9 cellular contexts compared by ENCODE assay signal in the genomic region with DNA sequence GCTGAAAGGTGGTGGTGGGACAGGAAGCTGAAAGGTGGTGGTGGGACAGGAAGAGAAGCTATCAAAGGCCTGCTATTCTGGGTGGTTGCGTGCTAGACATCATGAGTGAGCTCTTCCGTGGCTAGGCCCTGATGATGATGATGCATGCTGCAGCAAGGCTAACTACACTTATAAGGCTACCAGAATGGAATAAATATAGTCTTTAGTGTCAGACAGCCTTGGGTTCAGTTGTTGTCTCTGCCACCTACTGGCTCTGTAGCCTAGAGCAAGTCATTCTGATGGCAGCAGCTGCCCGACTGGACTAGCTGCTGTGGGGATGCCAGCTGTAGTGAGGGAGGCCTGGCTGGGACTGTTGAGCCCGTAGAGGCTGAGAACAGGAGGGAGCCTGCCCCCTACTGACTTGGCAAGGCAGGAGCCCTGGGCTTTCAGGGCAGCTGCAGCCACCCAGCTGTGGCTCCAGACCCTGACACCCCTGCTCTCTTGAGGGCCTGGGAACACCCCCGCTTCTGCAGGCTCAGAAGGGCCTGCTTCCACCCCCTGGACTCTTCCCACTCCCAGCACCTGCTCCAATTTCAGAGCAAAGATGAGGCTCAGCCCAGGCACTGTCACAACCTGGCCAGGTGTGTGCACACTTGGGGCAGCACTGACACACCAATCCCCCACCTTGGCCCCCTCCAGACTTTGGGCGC. TPM values are rescaled to one million over a fixed set of nuclear protein-coding genes. Genes with fewer than 3 reads are reported as not detected.
A peak's percentile ranks its signal among the peaks of the same experiment; 100 is the strongest.
DNase-seq lines count a peak whose midpoint lies in the region; TF ChIP-seq lines count a peak whose summit lies in the region.
"Had no signal": no experiment of that assay in that cellular context is flagged by ENCODE, and none has a peak within 500 bp of the region (broad histone marks: within the 10 kb centered on the region; RNA-seq: fewer than 3 reads in every experiment).

No MANE protein-coding gene starts in this region.

- no peaks in the 10 kb centered on the region for H4K20me1 ChIP-seq in OCI-LY1 (ENCODE audit: insufficient read depth, low read length)

- no peaks in the 10 kb centered on the region; the same call in 1 of the 2 replicates for H3K36me3 ChIP-seq in OCI-LY1 (ENCODE audit: insufficient read depth, low read length)

- H3K79me2 ChIP-seq in OCI-LY1 (ENCODE audit: insufficient read depth, low read length) = no peaks in the 10 kb centered on the region

- H3K4me3 ChIP-seq in OCI-LY1 (ENCODE audit: low read depth, low read length, poor library complexity, severe bottlenecking) (no peak overlapping the region), dorsolateral prefrontal cortex (no peak overlapping the region)
- H3K4me3 ChIP-seq: K562 had no signal

- no peaks in the 10 kb centered on the region for H3K27me3 ChIP-seq in OCI-LY1 (ENCODE audit: insufficient read depth, low read length)
- peaks cover 0 to 5% (median 0%) of the 10 kb centered on the region in 45 donors for H3K27me3 ChIP-seq in dorsolateral prefrontal cortex

- intact Hi-C loops in dorsolateral prefrontal cortex (cut with DNase I) = no loop called here

- H3K9me2 ChIP-seq in OCI-LY1 (ENCODE audit: low read depth, low read length) = no peaks in the 10 kb centered on the region

- H3F3A ChIP-seq in OCI-LY1 (ENCODE audit: insufficient read depth, low read length) = no peaks in the 10 kb centered on the region

- H3K27ac ChIP-seq in OCI-LY1 (ENCODE audit: low read depth, low read length, poor library complexity, severe bottlenecking) (peak overlapping the region; percentile 13), dorsolateral prefrontal cortex (no peak overlapping the region)

- peaks cover 18% of the 10 kb centered on the region for H3K4me1 ChIP-seq in OCI-LY1 (ENCODE audit: insufficient read depth, low read length, severe bottlenecking)

- no peak overlapping the region for H3K9ac ChIP-seq in OCI-LY1 (ENCODE audit: low read length)

- no peak overlapping the region for H3K4me2 ChIP-seq in OCI-LY1 (ENCODE audit: low read length)

- H2AFZ ChIP-seq in OCI-LY1 (ENCODE audit: low read length) = no peak overlapping the region

- DNase-seq in HCEC 1CT (peak; percentile 13), NOMO-1 treated with dmso at 0.1 percent for 144 hours (lab: John Stamatoyannopoulos, UW; ENCODE audit: unreplicated experiment) (no peak), dorsolateral prefrontal cortex (no peak), ecto neural progenitor cell (ENCODE audit: low spot score) (no peak)
- DNase-seq in activated gamma-delta T cell treated with anti-CD3 and anti-CD28 coated beads, Interleukin-2, amount 50 U/mL, for 16 hours (ENCODE audit: low read depth) = peak; percentile 55
- DNase-seq in stimulated activated CD4-positive, alpha-beta T cell treated with anti-CD3 and anti-CD28 coated beads, Interleukin-2, amount 100 ng/mL, for 4 hours (ENCODE audit: low read depth) = peak; percentile 64

- H3K9me3 ChIP-seq in OCI-LY1 (ENCODE audit: low read length) = no peaks in the 10 kb centered on the region

- TF ChIP-seq CTCF in GM12872 (IDR thresholded peaks at IDR 0.05; ENCODE audit: insufficient read depth, low read depth, low read length) (peak; percentile 61), OCI-LY1 (IDR thresholded peaks at IDR 0.05; ENCODE audit: low read length) (peak; percentile 61), dorsolateral prefrontal cortex (IDR thresholded peaks at IDR 0.05 in 54 of 56, conservative IDR thresholded peaks at IDR 0.05 in 2 of 56; ENCODE audit: low read depth in 1 of 56, partially characterized antibody in 56 of 56) (no peak)

RNA-seq across cellular contexts. Expression of a gene that starts 21.4 kb away (rescaled TPM):
- total RNA-seq in dorsolateral prefrontal cortex = under 1 TPM in 1 of 120 experiments, not detected in 119; 0.20 TPM

RNA-seq across cellular contexts. Expression of a gene that starts 57.9 kb away (rescaled TPM):
- 10 to 100 TPM in 114 of 120 experiments, 1 to 10 TPM in 6; 5.6 to 33.8 (median 19.0) TPM for total RNA-seq in dorsolateral prefrontal cortex

Comparison
In these comparisons a context has a peak if more than half of its experiments do, and no peak if none do; other contexts are left out.
1. CTCF ChIP-seq: peak in GM12872 (single experiment) and OCI-LY1 (single experiment); none in dorsolateral prefrontal cortex (0 of 56).
2. DNase-seq: peak in HCEC 1CT (single experiment), activated gamma-delta T cell treated with anti-CD3 and anti-CD28 coated beads, Interleukin-2, amount 50 U/mL, for 16 hours (single experiment) and stimulated activated CD4-positive, alpha-beta T cell treated with anti-CD3 and anti-CD28 coated beads, Interleukin-2, amount 100 ng/mL, for 4 hours (single experiment); none in NOMO-1 treated with dmso at 0.1 percent for 144 hours (single experiment), dorsolateral prefrontal cortex (0 of 10) and ecto neural progenitor cell (single experiment).